ENCODE assay signal across 10 cellular contexts in genomic region chr17:40540448-40540847, GRCh38. TPM values are rescaled to one million over a fixed set of nuclear protein-coding genes. Genes with fewer than 3 reads are reported as not detected.
DNase-seq lines count a peak whose midpoint lies in the region; ATAC-seq and TF ChIP-seq lines count a peak whose summit lies in the region.
"Had no signal": no experiment of that assay in that cellular context is flagged by ENCODE, and none has a peak within 500 bp of the region (broad histone marks: within the 10 kb centered on the region; RNA-seq: fewer than 3 reads in every experiment).

No MANE protein-coding gene starts in this region.

- no peaks in the 10 kb centered on the region for H3K9me3 Mint-ChIP-seq in T-helper 2 cell treated with Interferon-gamma antibody and Interleukin-4, amounts not matched to agents 5 μg/mL and 100 μg/mL, for 36 hours
- H3K9me3 Mint-ChIP-seq in activated naive CD4-positive, alpha-beta T cell treated with anti-CD3 and anti-CD28 coated beads for 36 hours = no peaks in the 10 kb centered on the region

- H3K36me3 ChIP-seq in mucosa of descending colon (ENCODE audit: low read depth) = no peaks in the 10 kb centered on the region
- no peaks in the 10 kb centered on the region for H3K36me3 ChIP-seq in stomach

- no peaks in the 10 kb centered on the region for H3K27me3 Mint-ChIP-seq in T-helper 2 cell treated with Interferon-gamma antibody and Interleukin-4, amounts not matched to agents 5 μg/mL and 100 μg/mL, for 36 hours (ENCODE audit: low read depth)
- H3K27me3 Mint-ChIP-seq in activated naive CD4-positive, alpha-beta T cell treated with anti-CD3 and anti-CD28 coated beads for 36 hours (ENCODE audit: low read depth) = no peaks in the 10 kb centered on the region

- H3K4me1 ChIP-seq in mucosa of descending colon (ENCODE audit: low read depth) (peaks cover 10% of the 10 kb centered on the region), stomach (peaks cover 33 to 69% (median 51%) of the 10 kb centered on the region in 4 donors)

- H3K4me3 ChIP-seq in mucosa of descending colon (no peak overlapping the region), stomach (no peak overlapping the region)

- H3K27ac Mint-ChIP-seq in T-helper 2 cell treated with Interferon-gamma antibody and Interleukin-4, amounts not matched to agents 5 μg/mL and 100 μg/mL, for 36 hours = peak overlapping the region; percentile 83
- peak overlapping the region; percentile 96 for H3K27ac Mint-ChIP-seq in activated naive CD4-positive, alpha-beta T cell treated with anti-CD3 and anti-CD28 coated beads for 36 hours

- TF ChIP-seq CTCF in mucosa of descending colon (IDR thresholded peaks at IDR 0.05) = no peak
- TF ChIP-seq CTCF in stomach (IDR thresholded peaks at IDR 0.05) = no peak

- H3K27me3 ChIP-seq in stomach = no peaks in the 10 kb centered on the region

- H3K36me3 Mint-ChIP-seq in T-helper 2 cell treated with Interferon-gamma antibody and Interleukin-4, amounts not matched to agents 5 μg/mL and 100 μg/mL, for 36 hours (ENCODE audit: low read depth) = peaks cover 3% of the 10 kb centered on the region
- H3K36me3 Mint-ChIP-seq in activated naive CD4-positive, alpha-beta T cell treated with anti-CD3 and anti-CD28 coated beads for 36 hours (ENCODE audit: low read depth) = no peaks in the 10 kb centered on the region

- DNase-seq in T-helper 2 cell treated with Interferon-gamma antibody and Interleukin-4, amounts not matched to agents 5 μg/mL and 100 μg/mL, for 36 hours (ENCODE audit: low spot score) = peak; percentile 85
- peak; percentile 89 for DNase-seq in activated naive CD4-positive, alpha-beta T cell treated with anti-CD3 and anti-CD28 coated beads for 36 hours
- DNase-seq in mucosa of descending colon (peak in 2 of 3 donors; percentile 29 to 58), stomach (no peak), NCI-H2029 treated with DMSO at 0.1 percent for 48 hours (lab: John Stamatoyannopoulos, UW) (no peak), iPS-NIHi11 (ENCODE audit: low spot score) (no peak), medulla oblongata (ENCODE audit: extremely low spot score) (no peak)
- DNase-seq: NCI-H510A had no signal

- 80 to 90% (median 84%) methylated on average over 7 to 8 of the region's 8 CpGs for WGBS in stomach, 5 donors

- no peak for TF ChIP-seq POLR2A in stomach (IDR thresholded peaks at IDR 0.05)

- intact Hi-C loops in activated naive CD4-positive, alpha-beta T cell treated with anti-CD3 and anti-CD28 coated beads for 36 hours (cut with micrococcal nuclease) = loop anchor here (2.0 to 10.0 kb wide), 3 partner anchors 222 to 443 kb away; partner anchors contain the start of gene WIPF2
- intact Hi-C loops in mucosa of descending colon (cut with DNase I, micrococcal nuclease) (no loop called here), stomach (cut with DNase I; ENCODE audit: low total_unique reads) (no loop called here)

- CTCF ChIA-PET in activated naive CD4-positive, alpha-beta T cell treated with anti-CD3 and anti-CD28 coated beads for 36 hours (lab: Charles Lee) = interaction anchor here (0.6 to 16.6 kb wide), 15 partner anchors 8 to 1260 kb away, joined by 3 to 276 read pairs (median 5); partner anchors contain the start of genes CCR7 and IGFBP4

- ATAC-seq in mucosa of descending colon (no peak), GM18502 (IDR thresholded peaks at IDR 0.05; ENCODE audit: poor library complexity, unreplicated experiment) (no peak)

- peaks cover 77% of the 10 kb centered on the region for H3K4me1 Mint-ChIP-seq in T-helper 2 cell treated with Interferon-gamma antibody and Interleukin-4, amounts not matched to agents 5 μg/mL and 100 μg/mL, for 36 hours (ENCODE audit: low read depth)
- H3K4me1 Mint-ChIP-seq in activated naive CD4-positive, alpha-beta T cell treated with anti-CD3 and anti-CD28 coated beads for 36 hours (ENCODE audit: low read depth) = peaks cover 86% of the 10 kb centered on the region

- H3K9me3 ChIP-seq in mucosa of descending colon (no peaks in the 10 kb centered on the region), stomach (no peaks in the 10 kb centered on the region)

- peak overlapping the region; percentile 81 for H3K4me3 Mint-ChIP-seq in T-helper 2 cell treated with Interferon-gamma antibody and Interleukin-4, amounts not matched to agents 5 μg/mL and 100 μg/mL, for 36 hours
- peak overlapping the region; percentile 66 for H3K4me3 Mint-ChIP-seq in activated naive CD4-positive, alpha-beta T cell treated with anti-CD3 and anti-CD28 coated beads for 36 hours

- TF ChIP-seq EP300 in stomach (IDR thresholded peaks at IDR 0.05) = no peak

- H3K27ac ChIP-seq in stomach = peak overlapping the region in 4 of 5 donors; percentile 89 to 94 (median 93)

RNA-seq across cellular contexts. Expression of gene CCR7, which starts 24.8 kb away (rescaled TPM):
- 100 to 1,000 TPM; 150 to 156 TPM for total RNA-seq in activated naive CD4-positive, alpha-beta T cell treated with anti-CD3 and anti-CD28 coated beads for 36 hours
- total RNA-seq in mucosa of descending colon = 1 to 10 TPM in 1 of 3 donors, under 1 TPM in 2; 0.44 to 3.2 (median 0.87) TPM
- total RNA-seq in stomach = 1 to 10 TPM in 1 of 5 donors, not detected in 4; 3.1 TPM
- polyA plus RNA-seq in stomach = 1 to 10 TPM in 1 of 3 donors, under 1 TPM in 1, not detected in 1; 0.92 to 1.4 TPM
- total RNA-seq: kidney epithelial cell had no signal

RNA-seq across cellular contexts. Expression of gene TNS4, which starts 39.0 kb away (rescaled TPM):
- 1 to 10 TPM; 4.7 to 5.9 TPM for total RNA-seq in activated naive CD4-positive, alpha-beta T cell treated with anti-CD3 and anti-CD28 coated beads for 36 hours
- total RNA-seq in mucosa of descending colon (10 to 100 TPM in 1 of 3 donors, 1 to 10 TPM in 2; 3.0 to 13.1 (median 3.3) TPM), stomach (1 to 10 TPM in 1 of 5 donors, under 1 TPM in 3, not detected in 1; 0.18 to 3.5 (median 0.59) TPM)
- polyA plus RNA-seq in stomach = 10 to 100 TPM in 1 of 3 donors, under 1 TPM in 1, not detected in 1; 0.62 to 23.2 TPM
- total RNA-seq: kidney epithelial cell had no signal

Comparison
In these comparisons a context has a peak if more than half of its experiments do, and no peak if none do; other contexts are left out.
1. DNase-seq: peak in T-helper 2 cell treated with Interferon-gamma antibody and Interleukin-4, amounts not matched to agents 5 μg/mL and 100 μg/mL, for 36 hours (single experiment), activated naive CD4-positive, alpha-beta T cell treated with anti-CD3 and anti-CD28 coated beads for 36 hours (single experiment) and mucosa of descending colon (2 of 3); none in stomach (single experiment), NCI-H2029 treated with DMSO at 0.1 percent for 48 hours (single experiment), iPS-NIHi11 (single experiment) and medulla oblongata (single experiment).
2. RNA of gene CCR7, which starts 24.8 kb away (total RNA-seq): 150 to 156 TPM in activated naive CD4-positive, alpha-beta T cell treated with anti-CD3 and anti-CD28 coated beads for 36 hours; 0.44 to 3.2 TPM in mucosa of descending colon and 3.1 TPM in stomach; every median in the first group is over 10 times any median in the second.